8 cellular contexts compared by ENCODE assay signal in genomic region chr10:45673074-45673628, GRCh38. TPM values are rescaled to one million over a fixed set of nuclear protein-coding genes. Genes with fewer than 3 reads are reported as not detected.
DNase-seq lines count a peak whose midpoint lies in the region; ATAC-seq, FAIRE-seq and TF ChIP-seq lines count a peak whose summit lies in the region.

No MANE protein-coding gene starts in this region.

- H3K36me3 ChIP-seq in mucosa of descending colon (ENCODE audit: low read depth): no peaks in the 10 kb centered on the region

- CTCF ChIA-PET in Calu3 (lab: Charles Lee): interaction anchor here (1.9 kb wide), 1 partner anchor 208 kb away, joined by 14 read pairs; no protein-coding TSS in a partner anchor

- TF ChIP-seq CTCF in Calu3 (IDR thresholded peaks at IDR 0.05; ENCODE audit: unreplicated experiment): no peak
- no peak for TF ChIP-seq CTCF in mucosa of descending colon (IDR thresholded peaks at IDR 0.05)

- H3K9me3 ChIP-seq in mucosa of descending colon: no peaks in the 10 kb centered on the region

- DNase-seq in Calu3 (no peak), NCI-H1092 (lab: John Stamatoyannopoulos, UW) (peak; percentile 8), mucosa of descending colon (no peak), H54 (ENCODE audit: insufficient read length, low spot score) (no peak), occipital lobe (lab: John Stamatoyannopoulos, UW) (no peak)
- DNase-seq in central memory CD8-positive, alpha-beta T cell (ENCODE audit: low spot score in 2 of 2): no peak
- no peak for DNase-seq in stimulated activated CD8-positive, alpha-beta memory T cell treated with anti-CD3 and anti-CD28 coated beads, Interleukin-4, amount 100 ng/mL, for 48 hours

- FAIRE-seq in H54 (lab: Jason Lieb, UNC): no peak

- peaks cover 8% of the 10 kb centered on the region for H3K36me3 Mint-ChIP-seq in Calu3 (ENCODE audit: insufficient read depth, unreplicated experiment)
- H3K36me3 Mint-ChIP-seq in central memory CD8-positive, alpha-beta T cell (ENCODE audit: insufficient read depth): peaks cover 6% of the 10 kb centered on the region

- H3K4me3 Mint-ChIP-seq in Calu3 (ENCODE audit: low read depth, unreplicated experiment): peak overlapping the region; percentile 90
- H3K4me3 Mint-ChIP-seq in central memory CD8-positive, alpha-beta T cell: peak overlapping the region; percentile 85

- intact Hi-C loops in Calu3 (cut with micrococcal nuclease; ENCODE audit: unreplicated experiment): loop anchor here (2.0 to 5.0 kb wide), 2 partner anchors 422 to 656 kb away; no protein-coding TSS in a partner anchor
- intact Hi-C loops in mucosa of descending colon (cut with DNase I, micrococcal nuclease): no loop called here

- peaks cover 10% of the 10 kb centered on the region for H3K4me1 ChIP-seq in mucosa of descending colon (ENCODE audit: low read depth)

- H3K27me3 Mint-ChIP-seq in Calu3 (ENCODE audit: unreplicated experiment): no peaks in the 10 kb centered on the region
- no peaks in the 10 kb centered on the region for H3K27me3 Mint-ChIP-seq in central memory CD8-positive, alpha-beta T cell

- BruUV-seq in Calu3 (replicated peaks; lab: Mats Ljungman, UMichigan): no TSS peak

- H3K4me3 ChIP-seq in mucosa of descending colon: peak overlapping the region; percentile 22

- no peaks in the 10 kb centered on the region for H3K9me3 Mint-ChIP-seq in Calu3 (ENCODE audit: low read depth, unreplicated experiment)
- no peaks in the 10 kb centered on the region for H3K9me3 Mint-ChIP-seq in central memory CD8-positive, alpha-beta T cell

- peaks cover 8% of the 10 kb centered on the region for H3K4me1 Mint-ChIP-seq in Calu3 (ENCODE audit: low read depth, unreplicated experiment)
- H3K4me1 Mint-ChIP-seq in central memory CD8-positive, alpha-beta T cell: peaks cover 37% of the 10 kb centered on the region

- peak overlapping the region; percentile 35 for H3K27ac Mint-ChIP-seq in Calu3 (ENCODE audit: unreplicated experiment)
- H3K27ac Mint-ChIP-seq in central memory CD8-positive, alpha-beta T cell (ENCODE audit: low read depth): peak overlapping the region; percentile 83

- TF ChIP-seq POLR2A in H54 (IDR thresholded peaks at IDR 0.05; ENCODE audit: low read depth, low read length) (no peak), GM18505 (IDR thresholded peaks at IDR 0.05; ENCODE audit: borderline replicate concordance, extremely low read depth, insufficient read depth, insufficient read length) (no peak)

- no peak for ATAC-seq in central memory CD8-positive, alpha-beta T cell (replicated peaks; ENCODE audit: extremely low read depth, poor library complexity, severe bottlenecking)
- ATAC-seq in mucosa of descending colon (peak; percentile 16), GM18505 (IDR thresholded peaks at IDR 0.05; ENCODE audit: unreplicated experiment) (no peak)

RNA-seq across cellular contexts. Expression of gene ZFAND4, which starts 0.6 kb away (rescaled TPM):
- total RNA-seq in Calu3 (2022) (6.7 and 7.5 TPM in 2 replicates), mucosa of descending colon (10 to 100 TPM; 15.5 to 22.1 (median 21.5) TPM), occipital lobe (12.2 TPM)

RNA-seq across cellular contexts. Expression of gene WASHC2C, which starts 53.9 kb away (rescaled TPM):
- total RNA-seq in Calu3 (2022) (25.5 and 31.9 TPM in 2 replicates), mucosa of descending colon (10 to 100 TPM; 52.5 to 88.4 (median 62.1) TPM), occipital lobe (31.5 TPM)
